14 cellular contexts compared by ENCODE assay signal in the genomic region with DNA sequence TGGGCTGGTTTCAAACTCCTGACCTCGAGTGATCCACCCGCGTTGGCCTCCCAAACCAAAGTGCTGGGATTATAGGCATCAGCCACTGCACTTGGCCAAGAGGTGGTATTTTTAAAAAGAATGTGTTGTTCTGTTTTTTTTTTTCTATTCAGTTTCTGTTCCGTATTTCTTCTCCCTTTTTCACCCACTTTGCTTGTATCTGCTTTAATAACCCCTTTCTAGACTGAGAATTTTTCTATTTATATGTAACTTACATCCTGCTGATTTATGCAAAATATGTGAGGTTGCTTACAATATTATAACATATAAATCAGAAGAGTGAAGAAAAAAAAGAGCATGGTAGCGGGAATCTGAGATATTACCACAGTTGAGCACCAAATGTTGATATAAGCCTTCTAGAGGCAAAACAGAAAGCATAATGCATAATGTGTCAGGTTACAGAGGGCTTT. TPM values are rescaled to one million over a fixed set of nuclear protein-coding genes. Genes with fewer than 3 reads are reported as not detected.
A peak's percentile ranks its signal among the peaks of the same experiment; 100 is the strongest.
DNase-seq lines count a peak whose midpoint lies in the region; ATAC-seq and TF ChIP-seq lines count a peak whose summit lies in the region.
"Had no signal": no experiment of that assay in that cellular context is flagged by ENCODE, and none has a peak within 500 bp of the region (broad histone marks: within the 10 kb centered on the region; RNA-seq: fewer than 3 reads in every experiment).

No MANE protein-coding gene starts in this region.

- peak overlapping the region; percentile 66 for H3K4me2 ChIP-seq in BLaER1
- H3K4me2 ChIP-seq: A549 had no signal

- POLR2A ChIA-PET in A673 (lab: Charles Lee; ENCODE audit: low non-redundant PET) = no interaction called here

- H3K9me3 ChIP-seq in BLaER1 = no peaks in the 10 kb centered on the region
- no peaks in the 10 kb centered on the region for H3K9me3 ChIP-seq in A673 (ENCODE audit: low read depth, low read length, poor library complexity, severe bottlenecking)
- H3K9me3 ChIP-seq: A549, vagina had no signal

- H3K4me3 ChIP-seq in BLaER1 (no peak overlapping the region), A673 (ENCODE audit: low read depth, low read length, poor library complexity, severe bottlenecking) (no peak overlapping the region)
- H3K4me3 ChIP-seq: A549, vagina had no signal

- ATAC-seq in GM19328 (IDR thresholded peaks at IDR 0.05; ENCODE audit: unreplicated experiment) = peak; percentile 54
- ATAC-seq in HG02852 (IDR thresholded peaks at IDR 0.05; ENCODE audit: unreplicated experiment) = peak; percentile 51
- ATAC-seq in HG03575 (IDR thresholded peaks at IDR 0.05; ENCODE audit: extremely low read depth, insufficient number of reproducible peaks, low FRiP score, unreplicated experiment) = peak; percentile 74
- no peak for ATAC-seq in esophagus mucosa
- ATAC-seq: A549; effector memory CD8-positive, alpha-beta T cell had no signal

- TF ChIP-seq CTCF in A673 (conservative IDR thresholded peaks at IDR 0.05; ENCODE audit: low read depth, low read length) = no peak

- no peak for DNase-seq in epidermal melanocyte (ENCODE audit: insufficient read length, low spot score)
- no peak for DNase-seq in posterior vena cava (ENCODE audit: low spot score)
- DNase-seq in A673 (ENCODE audit: low spot score) = no peak
- DNase-seq: activated naive CD4-positive, alpha-beta T cell; effector memory CD8-positive, alpha-beta T cell; T1000 had no signal

- BruUV-seq in A673 (replicated peaks; lab: Mats Ljungman, UMichigan) = no TSS peak

- no peak overlapping the region; the same call in 1 of the 2 replicates for H3K9ac ChIP-seq in BLaER1

- intact Hi-C loops in posterior vena cava (cut with DNase I) (no loop called here), A673 (cut with micrococcal nuclease; ENCODE audit: unreplicated experiment) (no loop called here)

- H3K4me1 ChIP-seq in BLaER1 (peaks cover 41% of the 10 kb centered on the region), A673 (ENCODE audit: insufficient read depth, low read length, poor library complexity, severe bottlenecking) (no peaks in the 10 kb centered on the region)
- H3K4me1 ChIP-seq: A549, vagina had no signal

- H4K20me1 ChIP-seq in BLaER1 = no peaks in the 10 kb centered on the region

- H3K27ac ChIP-seq in BLaER1 = peak overlapping the region; percentile 28; the same call in 1 of the 2 replicates
- H3K27ac ChIP-seq in A673 (ENCODE audit: low read depth, low read length, poor library complexity, severe bottlenecking) = no peak overlapping the region
- H3K27ac ChIP-seq: A549, vagina had no signal

- H3K36me3 ChIP-seq in BLaER1 (no peaks in the 10 kb centered on the region), A673 (ENCODE audit: insufficient read depth, low read length, poor library complexity, severe bottlenecking) (no peaks in the 10 kb centered on the region)
- H3K36me3 ChIP-seq: vagina had no signal

- CTCF ChIA-PET in A673 (lab: Charles Lee) = interaction anchor here (0.7 kb wide), 3 partner anchors 415 to 540 kb away, joined by 12 to 16 read pairs (median 14); no protein-coding TSS in a partner anchor

- no peaks in the 10 kb centered on the region for H3K27me3 ChIP-seq in BLaER1
- H3K27me3 ChIP-seq in A673 (replicated peaks; ENCODE audit: insufficient read depth, low read depth, low read length, poor library complexity) = no peaks in the 10 kb centered on the region
- H3K27me3 ChIP-seq: vagina had no signal

RNA-seq across cellular contexts. Expression of a gene that starts 17.2 kb away (rescaled TPM):
- total RNA-seq in esophagus mucosa (3.2 TPM), posterior vena cava (not detected), A673 (2021) (not detected in 2 replicates)
- total RNA-seq: neural crest cell had no signal
